27 cellular contexts compared by ENCODE assay signal in genomic region chr5:104942735-104943134, GRCh38.
A peak's percentile ranks its signal among the peaks of the same experiment; 100 is the strongest.
DNase-seq lines count a peak whose midpoint lies in the region; ATAC-seq and TF ChIP-seq lines count a peak whose summit lies in the region.
"Had no signal": no experiment of that assay in that cellular context is flagged by ENCODE, and none has a peak within 500 bp of the region (broad histone marks: within the 10 kb centered on the region; RNA-seq: fewer than 3 reads in every experiment).

No MANE protein-coding gene starts in this region.

- peaks cover 17% of the 10 kb centered on the region for H3K9me3 Mint-ChIP-seq in activated naive CD8-positive, alpha-beta T cell treated with anti-CD3 and anti-CD28 coated beads, Interleukin-2, amount 50 U/mL, for 24 hours
- H3K9me3 Mint-ChIP-seq: activated naive CD4-positive, alpha-beta T cell treated with anti-CD3 and anti-CD28 coated beads, Interleukin-2, amount 10 ng/mL, durations not matched to agents 7 days and 5 days had no signal

- no peaks in the 10 kb centered on the region for H3K36me3 ChIP-seq in SK-N-MC (ENCODE audit: insufficient read depth, low read length)
- H3K36me3 ChIP-seq: HAP-1, right atrium auricular region had no signal

- no peak overlapping the region for H3K4me3 ChIP-seq in SK-N-MC
- H3K4me3 ChIP-seq: dorsolateral prefrontal cortex, HAP-1, right atrium auricular region, smooth muscle cell had no signal

- no peak overlapping the region for H3K27ac ChIP-seq in SK-N-MC
- H3K27ac ChIP-seq: dorsolateral prefrontal cortex, right atrium auricular region had no signal

- no peaks in the 10 kb centered on the region for H3K4me1 Mint-ChIP-seq in activated naive CD8-positive, alpha-beta T cell treated with anti-CD3 and anti-CD28 coated beads, Interleukin-2, amount 50 U/mL, for 24 hours
- H3K4me1 Mint-ChIP-seq: activated CD4-positive, alpha-beta T cell treated with anti-CD3 and anti-CD28 coated beads for 36 hours; activated naive CD4-positive, alpha-beta T cell treated with anti-CD3 and anti-CD28 coated beads, Interleukin-2, amount 10 ng/mL, durations not matched to agents 7 days and 5 days; immature natural killer cell; memory B cell; neural crest cell had no signal

- H3K9me3 ChIP-seq in SK-N-MC (ENCODE audit: low read depth, low read length): no peaks in the 10 kb centered on the region
- H3K9me3 ChIP-seq: HAP-1, right atrium auricular region had no signal

- no peak for ATAC-seq in HG03378 (IDR thresholded peaks at IDR 0.05; ENCODE audit: unreplicated experiment)
- no peak for ATAC-seq in activated naive CD8-positive, alpha-beta T cell treated with anti-CD3 and anti-CD28 coated beads, Interleukin-2, amount 50 U/mL, for 24 hours
- no peak for ATAC-seq in Right ventricle myocardium inferior
- ATAC-seq in HG02798 (IDR thresholded peaks at IDR 0.05; ENCODE audit: poor library complexity, unreplicated experiment): no peak
- ATAC-seq: activated CD4-positive, alpha-beta T cell treated with anti-CD3 and anti-CD28 coated beads for 36 hours; activated CD8-positive, alpha-beta T cell treated with anti-CD3 and anti-CD28 coated beads, Interleukin-2, amount 10 ng/mL, durations not matched to agents 7 days and 5 days; stimulated activated naive CD8-positive, alpha-beta T cell treated with anti-CD3 and anti-CD28 coated beads, Interleukin-15, Interleukin-2, amounts not matched to agents 100 U/mL and 50 U/mL, for 24 hours had no signal

- no peak overlapping the region for H3K4me3 Mint-ChIP-seq in activated naive CD8-positive, alpha-beta T cell treated with anti-CD3 and anti-CD28 coated beads, Interleukin-2, amount 50 U/mL, for 24 hours
- H3K4me3 Mint-ChIP-seq: activated CD4-positive, alpha-beta T cell treated with anti-CD3 and anti-CD28 coated beads for 36 hours; activated CD8-positive, alpha-beta T cell treated with anti-CD3 and anti-CD28 coated beads, Interleukin-2, amount 10 ng/mL, durations not matched to agents 7 days and 5 days; activated naive CD4-positive, alpha-beta T cell treated with anti-CD3 and anti-CD28 coated beads, Interleukin-2, amount 10 ng/mL, durations not matched to agents 7 days and 5 days; immature natural killer cell; memory B cell; neural crest cell; T-helper 2 cell treated with Interferon-gamma antibody and Interleukin-4, amounts not matched to agents 5 μg/mL and 100 μg/mL, for 36 hours had no signal

- no peaks in the 10 kb centered on the region for H3K27me3 Mint-ChIP-seq in activated naive CD8-positive, alpha-beta T cell treated with anti-CD3 and anti-CD28 coated beads, Interleukin-2, amount 50 U/mL, for 24 hours
- H3K27me3 Mint-ChIP-seq: activated CD4-positive, alpha-beta T cell treated with anti-CD3 and anti-CD28 coated beads for 36 hours; activated naive CD4-positive, alpha-beta T cell treated with anti-CD3 and anti-CD28 coated beads, Interleukin-2, amount 10 ng/mL, durations not matched to agents 7 days and 5 days; memory B cell had no signal

- no peak overlapping the region for H3K9ac ChIP-seq in SK-N-MC (ENCODE audit: insufficient read length)

- POLR2A ChIA-PET in HEK293T (lab: Yijun Ruan, JAX): no interaction called here

- H3K36me3 Mint-ChIP-seq in activated naive CD8-positive, alpha-beta T cell treated with anti-CD3 and anti-CD28 coated beads, Interleukin-2, amount 50 U/mL, for 24 hours (ENCODE audit: low read depth): no peaks in the 10 kb centered on the region
- H3K36me3 Mint-ChIP-seq: activated naive CD4-positive, alpha-beta T cell treated with anti-CD3 and anti-CD28 coated beads, Interleukin-2, amount 10 ng/mL, durations not matched to agents 7 days and 5 days; memory B cell had no signal

- CTCF ChIA-PET in HEK293T (lab: Yijun Ruan, JAX): no interaction called here

- H3K27ac Mint-ChIP-seq in activated naive CD8-positive, alpha-beta T cell treated with anti-CD3 and anti-CD28 coated beads, Interleukin-2, amount 50 U/mL, for 24 hours: no peak overlapping the region
- H3K27ac Mint-ChIP-seq: activated CD4-positive, alpha-beta T cell treated with anti-CD3 and anti-CD28 coated beads for 36 hours; activated CD8-positive, alpha-beta T cell treated with anti-CD3 and anti-CD28 coated beads, Interleukin-2, amount 10 ng/mL, durations not matched to agents 7 days and 5 days; activated naive CD4-positive, alpha-beta T cell treated with anti-CD3 and anti-CD28 coated beads, Interleukin-2, amount 10 ng/mL, durations not matched to agents 7 days and 5 days; immature natural killer cell; memory B cell; T-helper 2 cell treated with Interferon-gamma antibody and Interleukin-4, amounts not matched to agents 5 μg/mL and 100 μg/mL, for 36 hours had no signal

- intact Hi-C loops in Right ventricle myocardium inferior (cut with DNase I): no loop called here

- DNase-seq in DMS53 (lab: John Stamatoyannopoulos, UW) (peak; percentile 16), HEK293T (ENCODE audit: extremely low spot score) (no peak), SK-N-MC (ENCODE audit: low read depth, low spot score) (peak; percentile 16), islet precursor cell (peak; percentile 72), Right ventricle myocardium inferior (ENCODE audit: missing footprints) (no peak)
- no peak for DNase-seq in activated naive CD8-positive, alpha-beta T cell treated with anti-CD3 and anti-CD28 coated beads, Interleukin-2, amount 50 U/mL, for 24 hours
- DNase-seq: activated CD4-positive, alpha-beta T cell treated with anti-CD3 and anti-CD28 coated beads for 36 hours; activated CD8-positive, alpha-beta T cell treated with anti-CD3 and anti-CD28 coated beads, Interleukin-2, amount 10 ng/mL, durations not matched to agents 7 days and 5 days; activated naive CD4-positive, alpha-beta T cell treated with anti-CD3 and anti-CD28 coated beads, Interleukin-2, amount 10 ng/mL, durations not matched to agents 7 days and 5 days; amniotic stem cell; C1 segment of cervical spinal cord; dorsolateral prefrontal cortex; immature natural killer cell; IMR-90; NCI-H1092; NCI-H2029 treated with DMSO at 0.1 percent for 48 hours; NCI-H345; NCI-H774; stimulated activated naive CD8-positive, alpha-beta T cell treated with anti-CD3 and anti-CD28 coated beads, Interleukin-15, Interleukin-2, amounts not matched to agents 100 U/mL and 50 U/mL, for 24 hours had no signal

TF ChIP-seq in HEK293T, 16 proteins besides CTCF, POLR2A, EP300 and RAD21:
- TF ChIP-seq PKNOX1 (IDR thresholded peaks at IDR 0.05) (peak; percentile 34; the same call in 1 of the 2 replicates), FOXM1 (IDR thresholded peaks at IDR 0.05; ENCODE audit: borderline replicate concordance) (no peak), SP1 (IDR thresholded peaks at IDR 0.05) (no peak)

Comparison
In these comparisons a context has a peak if more than half of its experiments do, and no peak if none do; other contexts are left out.
1. DNase-seq: peak in DMS53 (single experiment), SK-N-MC (single experiment) and islet precursor cell (single experiment); none in HEK293T (single experiment), activated naive CD8-positive, alpha-beta T cell treated with anti-CD3 and anti-CD28 coated beads, Interleukin-2, amount 50 U/mL, for 24 hours (single experiment) and Right ventricle myocardium inferior (single experiment).